Comparison of ENCODE assay signal across 8 cellular contexts in genomic region chr3:129160891-129161859, GRCh38. TPM values are rescaled to one million over a fixed set of nuclear protein-coding genes. Genes with fewer than 3 reads are reported as not detected.
DNase-seq lines count a peak whose midpoint lies in the region; ATAC-seq, FAIRE-seq and TF ChIP-seq lines count a peak whose summit lies in the region.

Gene ISY1, minus strand, starts transcription at chr3:129161063. Its CDS starts 88 bp downstream, at chr3:129160975.

- TF ChIP-seq POLR2A in GM12892 (IDR thresholded peaks at IDR 0.05; ENCODE audit: low read depth, low read length) (peak; percentile 96), heart left ventricle (IDR thresholded peaks at IDR 0.05) (peak in 1 of 2 donors; percentile 73)

- peaks cover 34 to 46% (median 43%) of the 10 kb centered on the region in 3 donors for H3K4me1 Mint-ChIP-seq in T-cell

- ATAC-seq in HG02852 (IDR thresholded peaks at IDR 0.05; ENCODE audit: unreplicated experiment) (peak; percentile 81), T-cell (replicated peaks in 1 of 4) (peak; percentile 85 to 87 (median 86)), heart left ventricle (peak; percentile 90 to 94 (median 92)), upper lobe of right lung (peak; percentile 94)

- peaks cover 18% of the 10 kb centered on the region for H3K36me3 Mint-ChIP-seq in T-cell

- H3K4me3 ChIP-seq in heart left ventricle (peak within 1 kb of the TSS; percentile 65 to 93 (median 78)), upper lobe of right lung (peak within 1 kb of the TSS; percentile 94)

- peak within 1 kb of the TSS; percentile 98 to 99 for H3K27ac Mint-ChIP-seq in T-cell

- H3K27me3 Mint-ChIP-seq in T-cell = no peaks in the 10 kb centered on the region

- peak; percentile 95 for FAIRE-seq in GM12892 (lab: Jason Lieb, UNC)

- H3K27me3 ChIP-seq in heart left ventricle (no peaks in the 10 kb centered on the region), upper lobe of right lung (no peaks in the 10 kb centered on the region)

- CTCF ChIA-PET in T-cell (lab: Charles Lee) = interaction anchor here (0.6 to 2.5 kb wide), 14 partner anchors 13 to 172 kb away, joined by 3 to 9 read pairs (median 4); partner anchors contain the start of gene CNBP (in 1 of the 2)

- peak within 1 kb of the TSS; percentile 95 to 98 (median 96) for H3K4me3 Mint-ChIP-seq in T-cell

- peak; percentile 59 to 83 (median 70) for TF ChIP-seq CTCF in heart left ventricle (IDR thresholded peaks at IDR 0.05)
- peak; percentile 69 for TF ChIP-seq CTCF in upper lobe of right lung (IDR thresholded peaks at IDR 0.05)

- POLR2A ChIA-PET in T-cell (lab: Charles Lee) = interaction anchor here (0.6 to 1.7 kb wide), 4 partner anchors 9 to 75 kb away, joined by 3 to 8 read pairs (median 6); no protein-coding TSS in a partner anchor

- H3K9me3 ChIP-seq in heart left ventricle (no peaks in the 10 kb centered on the region), upper lobe of right lung (no peaks in the 10 kb centered on the region)

- H3K27ac ChIP-seq in adipose tissue (ENCODE audit: low read depth, low read length) (peak within 1 kb of the TSS; percentile 89), heart left ventricle (peak within 1 kb of the TSS; percentile 71 to 99 (median 92)), upper lobe of right lung (peak within 1 kb of the TSS; percentile 97)

- H3K9me3 Mint-ChIP-seq in T-cell = no peaks in the 10 kb centered on the region

- 0% methylated on average over 67 of the region's 67 CpGs for WGBS in adipose tissue, 3 donors
- WGBS in heart left ventricle, 4 donors = 0 to 1% (median 1%) methylated on average over 62 to 67 of the region's 67 CpGs

- H3K4me1 ChIP-seq in heart left ventricle = peaks cover 4 to 26% (median 20%) of the 10 kb centered on the region in 12 donors
- H3K4me1 ChIP-seq in upper lobe of right lung = peaks cover 26% of the 10 kb centered on the region

- intact Hi-C loops in heart left ventricle (cut with DNase I) (no loop called here), posterior vena cava (cut with DNase I) (no loop called here), upper lobe of right lung (cut with DNase I) (no loop called here)

- peaks cover 0 to 50% (median 45%) of the 10 kb centered on the region in 9 donors for H3K36me3 ChIP-seq in heart left ventricle
- peaks cover 43% of the 10 kb centered on the region for H3K36me3 ChIP-seq in upper lobe of right lung

- DNase-seq in GM12892 (ENCODE audit: insufficient read length) = peak; percentile 81
- DNase-seq in NCI-H1436 treated with DMSO at 0.1 percent for 48 hours (lab: John Stamatoyannopoulos, UW) = peak; percentile 86
- peak; percentile 67 to 91 (median 84) for DNase-seq in T-cell
- DNase-seq in heart left ventricle = peak; percentile 92 to 93 (median 92)
- peak; percentile 97 for DNase-seq in posterior vena cava (ENCODE audit: low spot score)
- peak; percentile 93 for DNase-seq in upper lobe of right lung

RNA-seq across cellular contexts. Expression of gene ISY1, which starts in this region (rescaled TPM):
- 36.9 TPM for polyA plus RNA-seq in GM12892 (2012; ENCODE audit: missing spikeins)
- total RNA-seq in T-cell = 10 to 100 TPM; 34.8 to 42.0 (median 35.9) TPM
- polyA plus RNA-seq in adipose tissue = 10 to 100 TPM; 14.7 to 30.9 (median 23.5) TPM
- 10 to 100 TPM; 14.9 to 31.2 (median 24.5) TPM for total RNA-seq in heart left ventricle
- 10 to 100 TPM; 16.2 to 27.0 TPM for polyA plus RNA-seq in heart left ventricle
- 10 to 100 TPM; 21.1 to 23.7 TPM for total RNA-seq in posterior vena cava
- 30.3 TPM for total RNA-seq in upper lobe of right lung

Comparison
In these comparisons a context has a peak if more than half of its experiments do, and no peak if none do; other contexts are left out.
1. Peak in every context shown above with its lines: DNase-seq, ATAC-seq, H3K4me3 ChIP-seq and H3K27ac ChIP-seq.